Comparison of ENCODE assay signal across 14 cellular contexts in genomic region chr1:110356379-110356778, GRCh38. TPM values are rescaled to one million over a fixed set of nuclear protein-coding genes. Genes with fewer than 3 reads are reported as not detected.
DNase-seq lines count a peak whose midpoint lies in the region; ATAC-seq and TF ChIP-seq lines count a peak whose summit lies in the region.
"Had no signal": no experiment of that assay in that cellular context is flagged by ENCODE, and none has a peak within 500 bp of the region (broad histone marks: within the 10 kb centered on the region; RNA-seq: fewer than 3 reads in every experiment).

No MANE protein-coding gene starts in this region.

- intact Hi-C loops in CD4-positive, alpha-beta T cell (cut with DNase I, micrococcal nuclease) = no loop called here

- no peak for TF ChIP-seq CTCF in CD4-positive, alpha-beta T cell (IDR thresholded peaks at IDR 0.05)
- TF ChIP-seq CTCF in kidney epithelial cell (IDR thresholded peaks at IDR 0.05; ENCODE audit: insufficient read depth, low read length, poor library complexity, severe bottlenecking) = no peak

- no peaks in the 10 kb centered on the region for H3K9me3 Mint-ChIP-seq in CD4-positive, alpha-beta T cell

- H3K27me3 Mint-ChIP-seq in CD4-positive, alpha-beta T cell = no peaks in the 10 kb centered on the region

- H3K4me3 ChIP-seq in kidney epithelial cell (ENCODE audit: low read depth, low read length) = no peak overlapping the region

- no peak overlapping the region for H3K27ac ChIP-seq in CD4-positive, alpha-beta T cell (ENCODE audit: low read depth, low read length)

- H3K27me3 ChIP-seq in CD4-positive, alpha-beta T cell (ENCODE audit: control insufficient read depth, insufficient read depth, low read length) = no peaks in the 10 kb centered on the region
- H3K27me3 ChIP-seq in kidney epithelial cell (ENCODE audit: control insufficient read depth, insufficient read depth, low read length) = no peaks in the 10 kb centered on the region

- POLR2A ChIA-PET in CD4-positive, alpha-beta T cell (lab: Charles Lee) = no interaction called here

- no peaks in the 10 kb centered on the region for H3K9me3 ChIP-seq in CD4-positive, alpha-beta T cell (ENCODE audit: control insufficient read depth, low read length)

- no peak for DNase-seq in CD4-positive, alpha-beta T cell
- DNase-seq in HPDE6-E6E7 (ENCODE audit: extremely low spot score) (peak; percentile 25), SHP77 (lab: John Stamatoyannopoulos, UW) (peak; percentile 34), kidney epithelial cell (ENCODE audit: low read depth) (peak; percentile 35), glomerular visceral epithelial cell (ENCODE audit: extremely low spot score) (no peak), NCI-H524 treated with DMSO at 0.1 percent for 48 hours (lab: John Stamatoyannopoulos, UW) (no peak)
- DNase-seq: activated CD4-positive, CD25-positive, alpha-beta regulatory T cell; activated T-cell treated with anti-CD3 and anti-CD28 coated beads, Interleukin-2, amount 50 U/mL, for 1 hour; amniotic stem cell; NCI-H1048; retina; stimulated activated naive CD8-positive, alpha-beta T cell treated with anti-CD3 and anti-CD28 coated beads, Interleukin-15, Interleukin-2, amounts not matched to agents 100 U/mL and 50 U/mL, for 24 hours had no signal

- H3K4me3 Mint-ChIP-seq in CD4-positive, alpha-beta T cell = no peak overlapping the region

- H3K27ac Mint-ChIP-seq in CD4-positive, alpha-beta T cell = peak overlapping the region; percentile 49

- H3K36me3 Mint-ChIP-seq in CD4-positive, alpha-beta T cell (ENCODE audit: low read depth) = peaks cover 42% of the 10 kb centered on the region

- H3K36me3 ChIP-seq in kidney epithelial cell (ENCODE audit: control insufficient read depth, insufficient read depth, low read length) = no peaks in the 10 kb centered on the region

- ATAC-seq in CD4-positive, alpha-beta T cell (ENCODE audit: poor library complexity) = no peak
- ATAC-seq in GM21447 (IDR thresholded peaks at IDR 0.05; ENCODE audit: unreplicated experiment) = no peak
- ATAC-seq in HG02642 (IDR thresholded peaks at IDR 0.05; ENCODE audit: poor library complexity, unreplicated experiment) = no peak
- ATAC-seq: stimulated activated naive CD8-positive, alpha-beta T cell treated with anti-CD3 and anti-CD28 coated beads, Interleukin-15, Interleukin-2, amounts not matched to agents 100 U/mL and 50 U/mL, for 24 hours had no signal

- H3K4me1 Mint-ChIP-seq in CD4-positive, alpha-beta T cell (ENCODE audit: low read depth) = peaks cover 32% of the 10 kb centered on the region

- CTCF ChIA-PET in CD4-positive, alpha-beta T cell (lab: Charles Lee) = no interaction called here

RNA-seq across cellular contexts. Expression of gene RBM15, which starts 17.2 kb away (rescaled TPM):
- total RNA-seq in CD4-positive, alpha-beta T cell = 10 to 100 TPM; 49.4 to 49.7 TPM
- 23.1 and 28.2 TPM in 2 replicates for total RNA-seq in kidney epithelial cell

RNA-seq across cellular contexts. Expression of gene SLC16A4, which starts 34.4 kb away (rescaled TPM):
- not detected for total RNA-seq in CD4-positive, alpha-beta T cell
- total RNA-seq in kidney epithelial cell = 15.4 and 25.4 TPM in 2 replicates

RNA-seq across cellular contexts. Expression of gene LAMTOR5, which starts 51.1 kb away (rescaled TPM):
- total RNA-seq in CD4-positive, alpha-beta T cell = 100 to 1,000 TPM; 105 to 108 TPM
- total RNA-seq in kidney epithelial cell = 129 and 198 TPM in 2 replicates

Comparison
In these comparisons a context has a peak if more than half of its experiments do, and no peak if none do; other contexts are left out.
1. DNase-seq: peak in HPDE6-E6E7 (single experiment), SHP77 (2 of 2) and kidney epithelial cell (single experiment); none in CD4-positive, alpha-beta T cell (0 of 10), glomerular visceral epithelial cell (single experiment) and NCI-H524 treated with DMSO at 0.1 percent for 48 hours (single experiment).
2. RNA of gene SLC16A4, which starts 34.4 kb away (total RNA-seq): 15.4 to 25.4 TPM in kidney epithelial cell; not detected in CD4-positive, alpha-beta T cell; every median in the first group is over 10 times any median in the second.